Comparison of ENCODE assay signal across 14 cellular contexts in genomic region chr10:62691331-62691730, GRCh38.
DNase-seq lines count a peak whose midpoint lies in the region; ATAC-seq and TF ChIP-seq lines count a peak whose summit lies in the region.
"Had no signal": no experiment of that assay in that cellular context is flagged by ENCODE, and none has a peak within 500 bp of the region (broad histone marks: within the 10 kb centered on the region; RNA-seq: fewer than 3 reads in every experiment).

No MANE protein-coding gene starts in this region.

- H3K4me1 Mint-ChIP-seq in activated naive CD4-positive, alpha-beta T cell treated with anti-CD3 and anti-CD28 coated beads, Interleukin-2, amount 50 U/mL, for 24 hours: peaks cover 74% of the 10 kb centered on the region
- H3K4me1 Mint-ChIP-seq in central memory CD8-positive, alpha-beta T cell: peaks cover 63% of the 10 kb centered on the region
- H3K4me1 Mint-ChIP-seq in stimulated activated naive B cell treated with anti-CD40 and anti-IgM and Interleukin-4, amounts not matched to agents 10 μg/mL and 1 μg/mL and 100 μg/mL, for 72 hours: peaks cover 33 to 68% of the 10 kb centered on the region in 2 donors

- H3K9me3 Mint-ChIP-seq in activated naive CD4-positive, alpha-beta T cell treated with anti-CD3 and anti-CD28 coated beads, Interleukin-2, amount 50 U/mL, for 24 hours: peaks cover under 1% of the 10 kb centered on the region
- no peaks in the 10 kb centered on the region for H3K9me3 Mint-ChIP-seq in central memory CD8-positive, alpha-beta T cell
- H3K9me3 Mint-ChIP-seq in stimulated activated naive B cell treated with anti-CD40 and anti-IgM and Interleukin-4, amounts not matched to agents 10 μg/mL and 1 μg/mL and 100 μg/mL, for 72 hours: peaks cover under 1 to 8% of the 10 kb centered on the region in 2 donors

- no peak for DNase-seq in activated naive CD4-positive, alpha-beta T cell treated with Interleukin-2 at 50 U/mL for 16 hours
- DNase-seq in NB4 (ENCODE audit: low read depth) (peak; percentile 25), NOMO-1 treated with dmso at 0.1 percent for 144 hours (lab: John Stamatoyannopoulos, UW; ENCODE audit: unreplicated experiment) (no peak), NCI-H1436 (lab: John Stamatoyannopoulos, UW) (no peak)
- no peak for DNase-seq in central memory CD8-positive, alpha-beta T cell (ENCODE audit: low spot score in 2 of 2)
- no peak for DNase-seq in stimulated activated naive B cell treated with anti-CD40 and anti-IgM and Interleukin-4, amounts not matched to agents 10 μg/mL and 1 μg/mL and 100 μg/mL, for 72 hours
- DNase-seq: activated CD4-positive, alpha-beta T cell treated with anti-CD3 and anti-CD28 coated beads, Interleukin-2, amount 50 U/mL, for 1 hour; DMS79 treated with DMSO at 0.1 percent for 48 hours; KBM-7; NCI-H146; NCI-H524 treated with DMSO at 0.1 percent for 48 hours; pancreas had no signal

- TF ChIP-seq POLR2A in NB4 (IDR thresholded peaks at IDR 0.05; ENCODE audit: extremely low read depth, insufficient read length): no peak

- H3K4me3 ChIP-seq in NB4 (ENCODE audit: low read depth, low read length): no peak overlapping the region
- H3K4me3 ChIP-seq: pancreas had no signal

- TF ChIP-seq CTCF in NB4 (IDR thresholded peaks at IDR 0.05; ENCODE audit: low read depth, low read length): no peak

- peak overlapping the region; percentile 46 for H3K27ac Mint-ChIP-seq in activated naive CD4-positive, alpha-beta T cell treated with anti-CD3 and anti-CD28 coated beads, Interleukin-2, amount 50 U/mL, for 24 hours
- peak overlapping the region; percentile 94 for H3K27ac Mint-ChIP-seq in central memory CD8-positive, alpha-beta T cell (ENCODE audit: low read depth)
- H3K27ac Mint-ChIP-seq in stimulated activated naive B cell treated with anti-CD40 and anti-IgM and Interleukin-4, amounts not matched to agents 10 μg/mL and 1 μg/mL and 100 μg/mL, for 72 hours: peak overlapping the region; percentile 86

- no peak for ATAC-seq in central memory CD8-positive, alpha-beta T cell (replicated peaks; ENCODE audit: extremely low read depth, poor library complexity, severe bottlenecking)
- ATAC-seq in stimulated activated naive B cell treated with anti-CD40 and anti-IgM and Interleukin-4, amounts not matched to agents 10 μg/mL and 1 μg/mL and 100 μg/mL, for 72 hours (replicated peaks): peak in 1 of 2 donors; percentile 36
- no peak for ATAC-seq in esophagus mucosa
- ATAC-seq: pancreas had no signal

- H3K27me3 Mint-ChIP-seq in activated naive CD4-positive, alpha-beta T cell treated with anti-CD3 and anti-CD28 coated beads, Interleukin-2, amount 50 U/mL, for 24 hours: no peaks in the 10 kb centered on the region
- no peaks in the 10 kb centered on the region for H3K27me3 Mint-ChIP-seq in central memory CD8-positive, alpha-beta T cell
- H3K27me3 Mint-ChIP-seq in stimulated activated naive B cell treated with anti-CD40 and anti-IgM and Interleukin-4, amounts not matched to agents 10 μg/mL and 1 μg/mL and 100 μg/mL, for 72 hours: no peaks in the 10 kb centered on the region

- peak overlapping the region; percentile 63 for H3K4me3 Mint-ChIP-seq in activated naive CD4-positive, alpha-beta T cell treated with anti-CD3 and anti-CD28 coated beads, Interleukin-2, amount 50 U/mL, for 24 hours
- peak overlapping the region; percentile 30 for H3K4me3 Mint-ChIP-seq in central memory CD8-positive, alpha-beta T cell
- H3K4me3 Mint-ChIP-seq in stimulated activated naive B cell treated with anti-CD40 and anti-IgM and Interleukin-4, amounts not matched to agents 10 μg/mL and 1 μg/mL and 100 μg/mL, for 72 hours: peak overlapping the region in 1 of 2 donors; percentile 52

- H3K36me3 Mint-ChIP-seq in activated naive CD4-positive, alpha-beta T cell treated with anti-CD3 and anti-CD28 coated beads, Interleukin-2, amount 50 U/mL, for 24 hours: peaks cover under 1% of the 10 kb centered on the region
- peaks cover 6% of the 10 kb centered on the region for H3K36me3 Mint-ChIP-seq in central memory CD8-positive, alpha-beta T cell (ENCODE audit: insufficient read depth)
- peaks cover 7 to 15% of the 10 kb centered on the region in 2 donors for H3K36me3 Mint-ChIP-seq in stimulated activated naive B cell treated with anti-CD40 and anti-IgM and Interleukin-4, amounts not matched to agents 10 μg/mL and 1 μg/mL and 100 μg/mL, for 72 hours
